ENCODE assay signal across 9 cellular contexts in genomic region chr17:76623271-76624146, GRCh38. TPM values are rescaled to one million over a fixed set of nuclear protein-coding genes. Genes with fewer than 3 reads are reported as not detected.
DNase-seq lines count a peak whose midpoint lies in the region; ATAC-seq and TF ChIP-seq lines count a peak whose summit lies in the region.
"Had no signal": no experiment of that assay in that cellular context is flagged by ENCODE, and none has a peak within 500 bp of the region (broad histone marks: within the 10 kb centered on the region; RNA-seq: fewer than 3 reads in every experiment).

No MANE protein-coding gene starts in this region.

- H3K9me3 ChIP-seq in CD8-positive, alpha-beta memory T cell (ENCODE audit: low read length), result no peaks in the 10 kb centered on the region
- no peaks in the 10 kb centered on the region for H3K9me3 ChIP-seq in PC-9 (ENCODE audit: insufficient read depth, low read depth)

- H3K4me3 Mint-ChIP-seq in CD8-positive, alpha-beta memory T cell, result no peak overlapping the region
- H3K4me3 Mint-ChIP-seq in naive thymus-derived CD8-positive, alpha-beta T cell, result no peak overlapping the region
- H3K4me3 Mint-ChIP-seq: IgD-negative memory B cell had no signal

- POLR2A ChIA-PET in CD8-positive, alpha-beta memory T cell (lab: Charles Lee), result interaction anchor here (0.5 to 1.4 kb wide), 6 partner anchors 20 to 104 kb away, joined by 3 to 5 read pairs (median 3); partner anchors contain the start of gene ST6GALNAC2
- POLR2A ChIA-PET in PC-9 (lab: Charles Lee; ENCODE audit: unreplicated experiment), result interaction anchor here (0.5 to 0.6 kb wide), 3 partner anchors 48 to 62 kb away, joined by 3 to 6 read pairs (median 4); no protein-coding TSS in a partner anchor
- POLR2A ChIA-PET in naive thymus-derived CD8-positive, alpha-beta T cell (lab: Charles Lee), result interaction anchor here (0.6 to 2.7 kb wide), 6 partner anchors 10 to 766 kb away, joined by 3 to 12 read pairs (median 4); no protein-coding TSS in a partner anchor

- no peak overlapping the region for H3K4me3 ChIP-seq in CD8-positive, alpha-beta memory T cell (ENCODE audit: low read length)
- no peak overlapping the region for H3K4me3 ChIP-seq in PC-9

- H4K20me1 ChIP-seq in PC-9 (ENCODE audit: insufficient read depth), result no peaks in the 10 kb centered on the region

- TF ChIP-seq CTCF in PC-9 (conservative IDR thresholded peaks at IDR 0.05), result peak; percentile 83

- BruUV-seq in PC-9 (replicated peaks; lab: Mats Ljungman, UMichigan), result no TSS peak

- no peaks in the 10 kb centered on the region for H3K9me2 ChIP-seq in PC-9 (ENCODE audit: insufficient read depth)

- ATAC-seq in esophagus mucosa (peak; percentile 81), GM18505 (IDR thresholded peaks at IDR 0.05; ENCODE audit: unreplicated experiment) (no peak)
- peak; percentile 98 to 99 for ATAC-seq in naive thymus-derived CD8-positive, alpha-beta T cell

- no peak for TF ChIP-seq POLR2A in GM18505 (IDR thresholded peaks at IDR 0.05; ENCODE audit: borderline replicate concordance, extremely low read depth, insufficient read depth, insufficient read length)

- H3K4me1 Mint-ChIP-seq in CD8-positive, alpha-beta memory T cell, result peaks cover 0 to 6% (median 3%) of the 10 kb centered on the region in 3 donors
- H3K4me1 Mint-ChIP-seq in naive thymus-derived CD8-positive, alpha-beta T cell, result peaks cover 4 to 7% (median 5%) of the 10 kb centered on the region in 4 donors

- intact Hi-C loops in PC-9 (cut with micrococcal nuclease; ENCODE audit: unreplicated experiment), result loop anchor here (2.0 kb wide), 1 partner anchor 101 kb away; no protein-coding TSS in a partner anchor

- H3K27me3 Mint-ChIP-seq in CD8-positive, alpha-beta memory T cell, result peaks cover 1 to 11% of the 10 kb centered on the region in 2 donors
- peaks cover 0 to 7% (median 3%) of the 10 kb centered on the region in 5 donors for H3K27me3 Mint-ChIP-seq in naive thymus-derived CD8-positive, alpha-beta T cell

- H3K79me2 ChIP-seq in PC-9 (ENCODE audit: low read depth), result no peaks in the 10 kb centered on the region

- no peaks in the 10 kb centered on the region for H3K36me3 ChIP-seq in CD8-positive, alpha-beta memory T cell (ENCODE audit: insufficient read depth, low read length)
- H3K36me3 ChIP-seq in PC-9 (ENCODE audit: low read depth), result no peaks in the 10 kb centered on the region

- no peak overlapping the region for H3K27ac ChIP-seq in CD8-positive, alpha-beta memory T cell (ENCODE audit: low read depth, low read length)
- no peak overlapping the region for H3K27ac ChIP-seq in PC-9

- CTCF ChIA-PET in CD8-positive, alpha-beta memory T cell (lab: Charles Lee), result interaction anchor here (0.7 to 7.0 kb wide), 40 partner anchors 8 to 292 kb away, joined by 3 to 90 read pairs (median 5); partner anchors contain the start of genes JMJD6, METTL23, PRCD and RHBDF2
- CTCF ChIA-PET in PC-9 (lab: Charles Lee), result interaction anchor here (0.5 to 2.0 kb wide), 15 partner anchors 11 to 118 kb away, joined by 3 to 7 read pairs (median 4); no protein-coding TSS in a partner anchor

- H2AFZ ChIP-seq in PC-9, result peak overlapping the region; percentile 30; the same call in 1 of the 2 replicates

- no peaks in the 10 kb centered on the region for H3K36me3 Mint-ChIP-seq in CD8-positive, alpha-beta memory T cell
- H3K36me3 Mint-ChIP-seq in naive thymus-derived CD8-positive, alpha-beta T cell, result no peaks in the 10 kb centered on the region
- H3K36me3 Mint-ChIP-seq: IgD-negative memory B cell had no signal

- H3K4me2 ChIP-seq in PC-9, result 0 out of 2 replicates have a peak overlapping the region, but pooled peaks have one; percentile 47

- peaks cover 3% of the 10 kb centered on the region for H3K4me1 ChIP-seq in CD8-positive, alpha-beta memory T cell (ENCODE audit: insufficient read depth, low read length)
- peaks cover 15% of the 10 kb centered on the region for H3K4me1 ChIP-seq in PC-9 (replicated peaks; ENCODE audit: insufficient read depth)

- H3K27ac Mint-ChIP-seq in CD8-positive, alpha-beta memory T cell, result peak overlapping the region in 1 of 8 donors; percentile 12
- H3K27ac Mint-ChIP-seq in naive thymus-derived CD8-positive, alpha-beta T cell, result peak overlapping the region in 1 of 10 donors; percentile 44
- H3K27ac Mint-ChIP-seq: IgD-negative memory B cell had no signal

- no peaks in the 10 kb centered on the region for H3K9me3 Mint-ChIP-seq in CD8-positive, alpha-beta memory T cell
- no peaks in the 10 kb centered on the region for H3K9me3 Mint-ChIP-seq in naive thymus-derived CD8-positive, alpha-beta T cell
- H3K9me3 Mint-ChIP-seq: IgD-negative memory B cell had no signal

- no peaks in the 10 kb centered on the region for H3K27me3 ChIP-seq in CD8-positive, alpha-beta memory T cell (ENCODE audit: insufficient read depth, low read length, poor library complexity, severe bottlenecking)
- H3K27me3 ChIP-seq in PC-9 (ENCODE audit: insufficient read depth, low read depth), result no peaks in the 10 kb centered on the region

- peak; percentile 64 to 83 (median 69) for DNase-seq in CD8-positive, alpha-beta memory T cell
- DNase-seq in HT1080 (ENCODE audit: low read depth), result peak; percentile 69
- DNase-seq in PC-9, result peak in 1 of 2 experiments; percentile 76
- peak; percentile 75 for DNase-seq in activated T-cell treated with anti-CD3 and anti-CD28 coated beads for 48 hours (ENCODE audit: low read depth)
- peak; percentile 55 to 82 (median 73) for DNase-seq in naive thymus-derived CD8-positive, alpha-beta T cell
- DNase-seq in stimulated activated CD8-positive, alpha-beta memory T cell treated with anti-CD3 and anti-CD28 coated beads, Interleukin-7, amount 100 ng/mL, for 4 hours (ENCODE audit: low read depth in 2 of 2), result peak; percentile 39 to 59

- H3F3A ChIP-seq in PC-9 (ENCODE audit: insufficient read depth, low read depth), result no peaks in the 10 kb centered on the region

RNA-seq across cellular contexts. Expression of gene ST6GALNAC1, which starts 20.0 kb away (rescaled TPM):
- under 1 TPM in 1 of 2 experiments, not detected in 1; 0.46 TPM for total RNA-seq in CD8-positive, alpha-beta memory T cell
- 0.28 TPM for polyA plus RNA-seq in CD8-positive, alpha-beta memory T cell
- total RNA-seq in HT1080 (2014; rRNA removed; shearing (Covaris generic)), result not detected in 2 replicates
- 0.03 and 0.08 TPM in 2 replicates for polyA plus RNA-seq in HT1080 (2015; cell fraction: cytosol; rRNA removed)
- polyA plus RNA-seq in HT1080 (2015; cell fraction: nucleus; rRNA removed), result 0.34 TPM in 1 of 2 replicates, not detected in the other
- 0.75 and 0.76 TPM in 2 replicates for total RNA-seq in PC-9 (2021)
- total RNA-seq in esophagus mucosa, result 16.9 TPM
- not detected for total RNA-seq in naive thymus-derived CD8-positive, alpha-beta T cell
- polyA plus RNA-seq in naive thymus-derived CD8-positive, alpha-beta T cell, result under 1 TPM in 2 of 3 donors, not detected in 1; 0.07 to 0.52 TPM

RNA-seq across cellular contexts. Expression of gene ST6GALNAC2, which starts 37.8 kb away (rescaled TPM):
- total RNA-seq in CD8-positive, alpha-beta memory T cell, result 1 to 10 TPM in 1 of 2 experiments, under 1 TPM in 1; 0.83 to 1.0 TPM
- 2.9 TPM for polyA plus RNA-seq in CD8-positive, alpha-beta memory T cell
- total RNA-seq in HT1080 (2014; rRNA removed; shearing (Covaris generic)), result not detected in 2 replicates
- polyA plus RNA-seq in HT1080 (2015; cell fraction: cytosol; rRNA removed), result 0.20 TPM in 1 of 2 replicates, not detected in the other
- polyA plus RNA-seq in HT1080 (2015; cell fraction: nucleus; rRNA removed), result 0.20 TPM in 1 of 2 replicates, not detected in the other
- total RNA-seq in PC-9 (2021), result 15.5 and 18.7 TPM in 2 replicates
- total RNA-seq in esophagus mucosa, result 24.0 TPM
- under 1 TPM in 1 of 2 experiments, not detected in 1; 0.44 TPM for total RNA-seq in naive thymus-derived CD8-positive, alpha-beta T cell
- 1 to 10 TPM in 1 of 3 donors, not detected in 2; 1.1 TPM for polyA plus RNA-seq in naive thymus-derived CD8-positive, alpha-beta T cell

Comparison
In these comparisons a context has a peak if more than half of its experiments do, and no peak if none do; other contexts are left out.
1. RNA of gene ST6GALNAC1, which starts 20.0 kb away (total RNA-seq): 16.9 TPM in esophagus mucosa (single experiment); 0.75 to 0.76 TPM in PC-9, 0.46 TPM in CD8-positive, alpha-beta memory T cell, not detected in naive thymus-derived CD8-positive, alpha-beta T cell and not detected in HT1080; every median in the first group is over 10 times any median in the second.